In genomic region chr16:77896357-77896972, GRCh38 we compare ENCODE assay signal across 17 cellular contexts.
A peak's percentile ranks its signal among the peaks of the same experiment; 100 is the strongest.
DNase-seq lines count a peak whose midpoint lies in the region; ATAC-seq and TF ChIP-seq lines count a peak whose summit lies in the region.
"Had no signal": no experiment of that assay in that cellular context is flagged by ENCODE, and none has a peak within 500 bp of the region (broad histone marks: within the 10 kb centered on the region; RNA-seq: fewer than 3 reads in every experiment).

No MANE protein-coding gene starts in this region.

- no peak overlapping the region for H4K5ac ChIP-seq in H9 (ENCODE audit: insufficient read length, low read depth, low read length)

- H4K91ac ChIP-seq in H9 (ENCODE audit: insufficient read length, low read depth, low read length), result no peak overlapping the region

- no peak overlapping the region for H2AFZ ChIP-seq in H9 (ENCODE audit: low read length)

- no peaks in the 10 kb centered on the region for H3K9me3 Mint-ChIP-seq in H9
- H3K9me3 Mint-ChIP-seq: activated CD4-positive, alpha-beta T cell treated with anti-CD3 and anti-CD28 coated beads, Interleukin-2, amount 10 ng/mL, durations not matched to agents 7 days and 5 days; activated T-helper 17 cell treated with anti-CD3 and anti-CD28 coated beads, Interleukin-2, amount 50 U/mL, for 72 hours had no signal

- H2BK12ac ChIP-seq in H9 (ENCODE audit: insufficient read length, low read depth, low read length), result no peak overlapping the region

- no peak overlapping the region for H3T11ph ChIP-seq in H9 (ENCODE audit: low read length)

- no peak overlapping the region for H2AK5ac ChIP-seq in H9 (ENCODE audit: insufficient read length, low read length)

- H3K4ac ChIP-seq in H9 (ENCODE audit: low read depth, low read length), result no peak overlapping the region

- no peak for DNase-seq in left ventricle myocardium inferior
- no peak for DNase-seq in Right ventricle myocardium inferior (ENCODE audit: missing footprints)
- DNase-seq in NCI-H748 treated with DMSO at 0.1 percent for 48 hours (lab: John Stamatoyannopoulos, UW), result peak; percentile 47
- DNase-seq in choroid plexus epithelial cell (ENCODE audit: low read depth), result peak; percentile 35
- DNase-seq in aorta, result no peak
- DNase-seq in H9, result no peak
- DNase-seq in NCI-H526 treated with DMSO at 0.1 percent for 48 hours (lab: John Stamatoyannopoulos, UW), result no peak
- DNase-seq: ACHN; activated CD4-positive, alpha-beta T cell treated with anti-CD3 and anti-CD28 coated beads, Interleukin-2, amount 10 ng/mL, durations not matched to agents 7 days and 5 days; body of pancreas; Calu3; heart left ventricle; lower lobe of right lung; NCI-H774; occipital lobe had no signal

- H3K27me3 ChIP-seq in left ventricle myocardium inferior (ENCODE audit: low read depth) (no peaks in the 10 kb centered on the region), aorta (ENCODE audit: control insufficient read depth in 1 of 2, insufficient read depth in 2 of 2, low read length in 1 of 2) (no peaks in the 10 kb centered on the region), H9 (ENCODE audit: insufficient read depth, low read length) (no peaks in the 10 kb centered on the region)
- H3K27me3 ChIP-seq: body of pancreas, heart left ventricle had no signal

- intact Hi-C loops in left ventricle myocardium inferior (cut with micrococcal nuclease) (no loop called here), Right ventricle myocardium inferior (cut with DNase I) (no loop called here), aorta (cut with DNase I) (no loop called here)

- H3K4me3 ChIP-seq in left ventricle myocardium inferior, result no peak overlapping the region
- H3K4me3 ChIP-seq in choroid plexus epithelial cell (ENCODE audit: low read depth, low read length), result no peak overlapping the region
- no peak overlapping the region for H3K4me3 ChIP-seq in aorta (ENCODE audit: low read length in 2 of 2)
- H3K4me3 ChIP-seq: body of pancreas, heart left ventricle, lower lobe of right lung had no signal

- no peak overlapping the region for H3K18ac ChIP-seq in H9 (ENCODE audit: insufficient read length, low read depth, low read length)

- H2BK15ac ChIP-seq in H9 (ENCODE audit: low read depth, low read length), result no peak overlapping the region

- H2BK20ac ChIP-seq in H9 (ENCODE audit: low read depth, low read length, poor library complexity, severe bottlenecking), result no peak overlapping the region

- H3K14ac ChIP-seq in H9 (ENCODE audit: insufficient read depth, low read length), result no peak overlapping the region

- 17 to 22% methylated on average over 7 of the region's 7 CpGs for WGBS in aorta, 2 donors
- no CpG with 5 or more reads among the region's 7 CpGs for WGBS in H9 (ENCODE audit: extremely low coverage, insufficient read length, low lambda C conversion rate)

- H3K36me3 Mint-ChIP-seq in H9 (ENCODE audit: insufficient read depth in 1 of 3, low read depth in 3 of 3), result no peaks in the 10 kb centered on the region; a peak in 2 of 7 replicates

- H3K23me2 ChIP-seq in H9 (ENCODE audit: insufficient read length, low read depth, low read length, poor library complexity, severe bottlenecking), result no peaks in the 10 kb centered on the region

- ATAC-seq in Right ventricle myocardium inferior (no peak), aorta (ENCODE audit: low FRiP score) (peak; percentile 16), HG02840 (IDR thresholded peaks at IDR 0.05; ENCODE audit: low FRiP score, unreplicated experiment) (no peak)
- ATAC-seq: activated T-helper 17 cell treated with anti-CD3 and anti-CD28 coated beads, Interleukin-2, amount 50 U/mL, for 72 hours; body of pancreas; lower lobe of right lung had no signal

- no peak overlapping the region for H2BK5ac ChIP-seq in H9 (ENCODE audit: insufficient read length, low read length)

- no peaks in the 10 kb centered on the region for H3K79me1 ChIP-seq in H9 (ENCODE audit: insufficient read depth, low read depth, low read length, poor library complexity, severe bottlenecking)

- no peak overlapping the region for H3K56ac ChIP-seq in H9 (ENCODE audit: insufficient read length, low read depth, low read length)

- H3K9me3 ChIP-seq in left ventricle myocardium inferior (replicated peaks) (no peaks in the 10 kb centered on the region), aorta (ENCODE audit: control insufficient read depth, low read length) (no peaks in the 10 kb centered on the region), H9 (ENCODE audit: control insufficient read depth, low read depth, low read length) (no peaks in the 10 kb centered on the region)
- H3K9me3 ChIP-seq: body of pancreas, heart left ventricle, lower lobe of right lung had no signal

- H3K4me1 ChIP-seq in left ventricle myocardium inferior (peaks cover 28% of the 10 kb centered on the region), aorta (ENCODE audit: control insufficient read depth in 1 of 2, insufficient read depth in 2 of 2, low read length in 2 of 2) (peaks cover 4 to 7% of the 10 kb centered on the region in 2 donors), H9 (ENCODE audit: insufficient read depth, low read length) (peaks cover 7% of the 10 kb centered on the region; the same call in 1 of the 2 replicates)
- H3K4me1 ChIP-seq: body of pancreas, lower lobe of right lung had no signal

- H3K27ac ChIP-seq in left ventricle myocardium inferior (replicated peaks) (peak overlapping the region; percentile 23), aorta (ENCODE audit: low read depth in 1 of 2, low read length in 2 of 2) (peak overlapping the region in 1 of 2 donors; percentile 54), H9 (ENCODE audit: insufficient read length, low read depth, low read length) (no peak overlapping the region)
- H3K27ac ChIP-seq: body of pancreas, lower lobe of right lung had no signal

- H3K23ac ChIP-seq in H9 (ENCODE audit: insufficient read length, low read depth, low read length), result no peak overlapping the region

- no peaks in the 10 kb centered on the region for H3K27me3 Mint-ChIP-seq in H9 (ENCODE audit: low read depth)

- H3K36me3 ChIP-seq in left ventricle myocardium inferior, result no peaks in the 10 kb centered on the region
- H3K36me3 ChIP-seq in aorta (ENCODE audit: control insufficient read depth in 1 of 2, insufficient read depth in 2 of 2, low read length in 1 of 2), result no peaks in the 10 kb centered on the region
- H3K36me3 ChIP-seq: heart left ventricle, lower lobe of right lung had no signal

- H4K20me1 ChIP-seq in H9 (ENCODE audit: control insufficient read depth, insufficient read depth, insufficient read length), result no peaks in the 10 kb centered on the region

- no peaks in the 10 kb centered on the region for H3K79me2 ChIP-seq in H9 (ENCODE audit: insufficient read depth, low read length)

- no peak overlapping the region for H3K9ac ChIP-seq in H9 (ENCODE audit: extremely low read depth, insufficient read length, low read length)

- TF ChIP-seq CTCF in left ventricle myocardium inferior (IDR thresholded peaks at IDR 0.05; ENCODE audit: borderline replicate concordance) (no peak), choroid plexus epithelial cell (conservative IDR thresholded peaks at IDR 0.05; ENCODE audit: low read depth, low read length) (no peak), H9 (conservative IDR thresholded peaks at IDR 0.05) (no peak)

- H4K8ac ChIP-seq in H9 (replicated peaks; ENCODE audit: insufficient read length, low read depth, low read length), result no peak overlapping the region

- no peak overlapping the region for H3K4me2 ChIP-seq in H9 (ENCODE audit: insufficient read depth, insufficient read length, low read length)

- no peak overlapping the region; a peak in 1 of 7 replicates for H3K27ac Mint-ChIP-seq in H9
- H3K27ac Mint-ChIP-seq: activated CD4-positive, alpha-beta T cell treated with anti-CD3 and anti-CD28 coated beads, Interleukin-2, amount 10 ng/mL, durations not matched to agents 7 days and 5 days; activated T-helper 17 cell treated with anti-CD3 and anti-CD28 coated beads, Interleukin-2, amount 50 U/mL, for 72 hours had no signal

- H3K4me3 Mint-ChIP-seq in H9, result no peak overlapping the region
- H3K4me3 Mint-ChIP-seq: activated CD4-positive, alpha-beta T cell treated with anti-CD3 and anti-CD28 coated beads, Interleukin-2, amount 10 ng/mL, durations not matched to agents 7 days and 5 days; activated T-helper 17 cell treated with anti-CD3 and anti-CD28 coated beads, Interleukin-2, amount 50 U/mL, for 72 hours had no signal

- H2BK120ac ChIP-seq in H9 (ENCODE audit: low read depth, low read length, poor library complexity, severe bottlenecking), result no peak overlapping the region

- peaks cover 11 to 13% of the 10 kb centered on the region in 2 experiments for H3K4me1 Mint-ChIP-seq in H9
- H3K4me1 Mint-ChIP-seq: activated CD4-positive, alpha-beta T cell treated with anti-CD3 and anti-CD28 coated beads, Interleukin-2, amount 10 ng/mL, durations not matched to agents 7 days and 5 days; activated T-helper 17 cell treated with anti-CD3 and anti-CD28 coated beads, Interleukin-2, amount 50 U/mL, for 72 hours had no signal

Comparison
In these comparisons a context has a peak if more than half of its experiments do, and no peak if none do; other contexts are left out.
1. DNase-seq: peak in NCI-H748 treated with DMSO at 0.1 percent for 48 hours (single experiment) and choroid plexus epithelial cell (single experiment); none in left ventricle myocardium inferior (single experiment), Right ventricle myocardium inferior (single experiment), aorta (0 of 2), H9 (single experiment) and NCI-H526 treated with DMSO at 0.1 percent for 48 hours (single experiment).